29 cellular contexts compared by ENCODE assay signal in genomic region chr6:160124007-160124406, GRCh38. TPM values are rescaled to one million over a fixed set of nuclear protein-coding genes. Genes with fewer than 3 reads are reported as not detected.
"Had no signal": no experiment of that assay in that cellular context is flagged by ENCODE, and none has a peak within 500 bp of the region (broad histone marks: within the 10 kb centered on the region; RNA-seq: fewer than 3 reads in every experiment).

No MANE protein-coding gene starts in this region.

- ATAC-seq: mucosa of descending colon had no signal

- DNase-seq: colonic mucosa; dermis blood vessel endothelial cell; effector memory CD4-positive, alpha-beta T cell; erythroblast; esophagus squamous epithelium; foreskin melanocyte; hypothalamus; immature natural killer cell; islet precursor cell; kidney glomerular epithelial cell; mesenchymal stem cell; mucosa of descending colon; naive B cell; nucleus accumbens; stimulated activated CD4-positive, alpha-beta T cell treated with anti-CD3 and anti-CD28 coated beads, Interleukin-15, amount 100 ng/mL, for 24 hours; stimulated activated CD4-positive, alpha-beta T cell treated with anti-CD3 and anti-CD28 coated beads, Interleukin-2, amount 100 ng/mL, for 48 hours; stimulated activated CD8-positive, alpha-beta memory T cell treated with anti-CD3 and anti-CD28 coated beads, Interleukin-4, amount 100 ng/mL, for 48 hours; stimulated activated naive CD4-positive, alpha-beta T cell treated with Interleukin-2 at 50 U/mL for 16 hours; upper lobe of left lung; uterus had no signal

- H3K27me3 Mint-ChIP-seq: central memory CD8-positive, alpha-beta T cell; naive B cell had no signal

- H3K9me3 Mint-ChIP-seq: central memory CD8-positive, alpha-beta T cell; immature natural killer cell; naive B cell; nephron had no signal

- H3K27ac ChIP-seq: colonic mucosa, esophagus squamous epithelium, prostate gland, right atrium auricular region, skin epidermis, thoracic aorta, tibial nerve, upper lobe of left lung, uterus had no signal

- H3K4me1 ChIP-seq: colonic mucosa, esophagus squamous epithelium, prostate gland, right atrium auricular region, upper lobe of left lung, uterus had no signal

- H3K4me3 ChIP-seq: colonic mucosa, esophagus squamous epithelium, mucosa of descending colon, prostate gland, right atrium auricular region, skin epidermis, thoracic aorta, tibial nerve, upper lobe of left lung, uterus had no signal

- H3K27ac Mint-ChIP-seq: mesothelial cell of epicardium, naive B cell had no signal

- H3K36me3 ChIP-seq: colonic mucosa, esophagus squamous epithelium, prostate gland, right atrium auricular region, thoracic aorta, upper lobe of left lung, uterus had no signal

- H3K4me1 Mint-ChIP-seq: central memory CD8-positive, alpha-beta T cell; immature natural killer cell; mesothelial cell of epicardium; naive B cell; nephron had no signal

- H3K4me3 Mint-ChIP-seq: central memory CD8-positive, alpha-beta T cell; immature natural killer cell; mesothelial cell of epicardium; naive B cell; nephron had no signal

- H3K27me3 ChIP-seq: colonic mucosa, esophagus squamous epithelium, right atrium auricular region, tibial nerve, upper lobe of left lung, uterus had no signal

- H3K9me3 ChIP-seq: colonic mucosa, esophagus squamous epithelium, mucosa of descending colon, prostate gland, right atrium auricular region, thoracic aorta, tibial nerve, upper lobe of left lung, uterus had no signal

RNA-seq across cellular contexts. Expression of gene SLC22A1, which starts 2.4 kb away (rescaled TPM):
- total RNA-seq: lung microvascular endothelial cell, right atrium auricular region had no signal
